ENCODE assay signal across 9 cellular contexts in the genomic region with DNA sequence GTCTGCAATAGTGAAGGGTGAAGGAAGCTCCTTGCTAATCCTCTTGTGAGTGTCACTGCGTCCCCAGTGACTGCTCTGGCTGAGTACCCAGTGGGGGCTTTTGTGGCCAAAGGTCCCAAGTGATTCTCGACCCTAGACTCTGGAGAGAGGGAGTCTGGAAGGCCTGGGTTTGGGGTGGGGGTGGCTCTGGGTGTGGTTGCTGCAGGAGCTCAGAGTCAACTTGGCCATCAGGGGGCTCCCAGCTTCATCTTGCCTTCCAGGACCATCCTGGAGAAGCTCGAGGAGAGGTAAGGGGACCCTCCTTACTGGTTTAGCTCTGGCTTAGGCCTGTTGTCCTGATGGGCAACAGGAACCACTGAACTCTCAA. TPM values are rescaled to one million over a fixed set of nuclear protein-coding genes. Genes with fewer than 3 reads are reported as not detected.
DNase-seq lines count a peak whose midpoint lies in the region; ATAC-seq and TF ChIP-seq lines count a peak whose summit lies in the region.
"Had no signal": no experiment of that assay in that cellular context is flagged by ENCODE, and none has a peak within 500 bp of the region (broad histone marks: within the 10 kb centered on the region; RNA-seq: fewer than 3 reads in every experiment).

No MANE protein-coding gene starts in this region.

- H3K27ac Mint-ChIP-seq in chondrocyte (ENCODE audit: unreplicated experiment): no peak overlapping the region

- no peak overlapping the region for H2BK120ac ChIP-seq in trophoblast cell (ENCODE audit: insufficient read depth, low read length, poor library complexity)

- H3K9me3 Mint-ChIP-seq in chondrocyte (ENCODE audit: low read depth): no peaks in the 10 kb centered on the region

- peaks cover 34% of the 10 kb centered on the region for H4K20me1 ChIP-seq in DND-41 (ENCODE audit: insufficient read depth, low read length)

- H2BK12ac ChIP-seq in trophoblast cell (ENCODE audit: low read length): no peak overlapping the region

- no peak for ATAC-seq in DND-41 (ENCODE audit: insufficient read depth, low read depth)
- ATAC-seq in HG03135 (IDR thresholded peaks at IDR 0.05; ENCODE audit: unreplicated experiment): no peak
- no peak for ATAC-seq in HG03354 (IDR thresholded peaks at IDR 0.05; ENCODE audit: poor library complexity, severe bottlenecking, unreplicated experiment)

- H3K9me3 ChIP-seq in DND-41 (ENCODE audit: insufficient read depth, low read length, severe bottlenecking) (no peaks in the 10 kb centered on the region), KOPT-K1 (ENCODE audit: insufficient read depth, low read length, poor library complexity, severe bottlenecking) (no peaks in the 10 kb centered on the region), trophoblast cell (ENCODE audit: insufficient read depth, low read depth, low read length) (no peaks in the 10 kb centered on the region)

- H3K4me1 ChIP-seq in DND-41 (ENCODE audit: insufficient read depth, low read length): peaks cover 61% of the 10 kb centered on the region
- H3K4me1 ChIP-seq in trophoblast cell (ENCODE audit: control insufficient read depth in 1 of 2, insufficient read depth in 2 of 2, low read length in 2 of 2): peaks cover 25 to 32% of the 10 kb centered on the region in 2 experiments

- no peak overlapping the region for H3K4me3 Mint-ChIP-seq in chondrocyte (ENCODE audit: unreplicated experiment)

- H3K27me3 ChIP-seq in DND-41 (ENCODE audit: insufficient read depth, low read length, poor library complexity) (no peaks in the 10 kb centered on the region), trophoblast cell (ENCODE audit: insufficient read depth, low read length) (no peaks in the 10 kb centered on the region)

- H4K8ac ChIP-seq in trophoblast cell (ENCODE audit: low read depth, low read length): no peak overlapping the region

- no peak overlapping the region for H2BK5ac ChIP-seq in trophoblast cell (ENCODE audit: low read depth, low read length, poor library complexity)

- H3K79me1 ChIP-seq in trophoblast cell (ENCODE audit: low read length): peaks cover 22% of the 10 kb centered on the region

- no peak overlapping the region for H3K14ac ChIP-seq in trophoblast cell (ENCODE audit: low read length)

- no peaks in the 10 kb centered on the region for H3K36me3 Mint-ChIP-seq in chondrocyte (ENCODE audit: low read depth)

- no peak overlapping the region for H3K18ac ChIP-seq in trophoblast cell (ENCODE audit: low read length)

- no peak overlapping the region for H3K23ac ChIP-seq in trophoblast cell (ENCODE audit: low read length)

- no peak overlapping the region for H3K4ac ChIP-seq in trophoblast cell (ENCODE audit: low read depth, low read length)

- H2AFZ ChIP-seq in DND-41 (ENCODE audit: low read depth, low read length) (peak overlapping the region; percentile 84), trophoblast cell (ENCODE audit: insufficient read depth, low read length, poor library complexity) (no peak overlapping the region)

- H3K36me3 ChIP-seq in DND-41 (ENCODE audit: insufficient read depth, low read length): peaks cover 42% of the 10 kb centered on the region
- H3K36me3 ChIP-seq in KOPT-K1 (ENCODE audit: insufficient read depth, low read length): peaks cover 30% of the 10 kb centered on the region
- H3K36me3 ChIP-seq in trophoblast cell (ENCODE audit: control insufficient read depth in 1 of 2, insufficient read depth in 2 of 2, low read length in 2 of 2): no peaks in the 10 kb centered on the region

- peak overlapping the region; percentile 70 to 80 for H3K4me3 ChIP-seq in DND-41 (ENCODE audit: low read depth in 1 of 2, low read length in 2 of 2)
- H3K4me3 ChIP-seq in trophoblast cell (ENCODE audit: low read depth, low read length): no peak overlapping the region

- peak overlapping the region; percentile 95 for H3K4me2 ChIP-seq in DND-41 (ENCODE audit: insufficient read depth, low read length)
- H3K4me2 ChIP-seq in trophoblast cell (ENCODE audit: low read length): no peak overlapping the region

- peak overlapping the region; percentile 78 for H3K9ac ChIP-seq in DND-41 (ENCODE audit: low read depth, low read length)
- H3K9ac ChIP-seq in trophoblast cell (ENCODE audit: low read length): no peak overlapping the region

- H4K12ac ChIP-seq in trophoblast cell (ENCODE audit: low read depth, low read length): no peak overlapping the region

- H3K27ac ChIP-seq in DND-41 (ENCODE audit: low read length): peak overlapping the region; percentile 96
- H3K27ac ChIP-seq in KOPT-K1 (ENCODE audit: low read depth, low read length, poor library complexity, severe bottlenecking): peak overlapping the region; percentile 97
- H3K27ac ChIP-seq in trophoblast cell (ENCODE audit: low read depth, low read length): no peak overlapping the region

- no CpG with 5 or more reads among the region's 3 CpGs for whole genome bisulfite sequencing in trophoblast cell (ENCODE audit: extremely low coverage, insufficient coverage, insufficient read length)

- DNase-seq in DND-41 (peak; percentile 57), chondrocyte (ENCODE audit: low spot score) (peak; percentile 36), trophoblast cell (no peak), DMS53 (lab: John Stamatoyannopoulos, UW) (no peak), NCI-H146 (lab: John Stamatoyannopoulos, UW) (no peak)

- H3K27me3 Mint-ChIP-seq in chondrocyte (ENCODE audit: low read depth): no peaks in the 10 kb centered on the region

- no peak overlapping the region for H2AK5ac ChIP-seq in trophoblast cell (ENCODE audit: low read length)

- TF ChIP-seq CTCF in DND-41 (IDR thresholded peaks at IDR 0.05; ENCODE audit: borderline replicate concordance, extremely low read depth, low read length, poor library complexity, severe bottlenecking): peak; percentile 58
- no peak for TF ChIP-seq CTCF in chondrocyte (IDR thresholded peaks at IDR 0.05)

- no peaks in the 10 kb centered on the region for H3K4me1 Mint-ChIP-seq in chondrocyte (ENCODE audit: low read depth)

- peak overlapping the region; percentile 17 for H4K91ac ChIP-seq in trophoblast cell (ENCODE audit: low read depth, low read length)

- H3K79me2 ChIP-seq in DND-41 (ENCODE audit: insufficient read depth, low read length) (peaks cover 62% of the 10 kb centered on the region), trophoblast cell (ENCODE audit: control insufficient read depth, insufficient read depth, low read length, poor library complexity) (no peaks in the 10 kb centered on the region)

RNA-seq across cellular contexts. Expression of gene PSD4, which starts 0.6 kb away (rescaled TPM):
- 5.2 to 5.5 TPM (median 5.2 TPM) in 3 replicates for total RNA-seq in chondrocyte
- polyA plus RNA-seq in trophoblast cell (2013): 18.6 and 18.8 TPM in 2 replicates

RNA-seq across cellular contexts. Expression of gene IL1RN, which starts 47.0 kb away (rescaled TPM):
- total RNA-seq in chondrocyte: not detected in 3 replicates
- polyA plus RNA-seq in trophoblast cell (2013): 0.33 and 0.37 TPM in 2 replicates
- total RNA-seq: glomerular endothelial cell had no signal

Comparison
In these comparisons a context has a peak if more than half of its experiments do, and no peak if none do; other contexts are left out.
1. DNase-seq: peak in DND-41 (single experiment) and chondrocyte (single experiment); none in trophoblast cell (0 of 2), DMS53 (single experiment) and NCI-H146 (single experiment).